1 cellular context compared by ENCODE assay signal in the genomic region with DNA sequence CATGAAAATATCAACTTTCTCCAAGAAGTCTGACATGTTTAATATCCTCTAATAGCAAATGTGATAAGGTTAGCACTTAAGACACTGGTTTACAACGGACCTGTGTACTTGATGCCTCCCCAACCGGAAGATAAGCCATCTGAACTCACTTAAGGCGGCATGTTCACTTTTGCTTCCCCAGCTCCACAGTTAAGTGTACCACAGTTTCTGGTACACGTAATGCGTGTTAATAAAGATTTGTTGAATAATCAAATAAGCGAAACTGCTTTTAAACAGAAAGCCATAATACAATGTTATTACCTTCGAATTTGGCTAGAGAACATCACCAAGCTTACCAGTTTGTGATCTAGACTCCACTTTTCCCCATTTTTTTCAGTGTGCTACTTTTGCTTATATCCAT.
TF ChIP-seq lines count a peak whose summit lies in the region.

No MANE protein-coding gene starts in this region.

TF ChIP-seq in GM12878, 131 proteins besides CTCF, POLR2A, EP300 and RAD21:
- TF ChIP-seq ATF7 (IDR thresholded peaks at IDR 0.05; ENCODE audit: low read depth) = peak; percentile 56
- no peak for TF ChIP-seq POLR2AphosphoS2 (IDR thresholded peaks at IDR 0.05; ENCODE audit: low read depth, low read length)
- 0 out of 2 replicates have a peak, but pooled peaks have one; percentile 44 for TF ChIP-seq MTA3 (IDR thresholded peaks at IDR 0.05; ENCODE audit: borderline replicate concordance, low read length)
- TF ChIP-seq, protein P1, sequence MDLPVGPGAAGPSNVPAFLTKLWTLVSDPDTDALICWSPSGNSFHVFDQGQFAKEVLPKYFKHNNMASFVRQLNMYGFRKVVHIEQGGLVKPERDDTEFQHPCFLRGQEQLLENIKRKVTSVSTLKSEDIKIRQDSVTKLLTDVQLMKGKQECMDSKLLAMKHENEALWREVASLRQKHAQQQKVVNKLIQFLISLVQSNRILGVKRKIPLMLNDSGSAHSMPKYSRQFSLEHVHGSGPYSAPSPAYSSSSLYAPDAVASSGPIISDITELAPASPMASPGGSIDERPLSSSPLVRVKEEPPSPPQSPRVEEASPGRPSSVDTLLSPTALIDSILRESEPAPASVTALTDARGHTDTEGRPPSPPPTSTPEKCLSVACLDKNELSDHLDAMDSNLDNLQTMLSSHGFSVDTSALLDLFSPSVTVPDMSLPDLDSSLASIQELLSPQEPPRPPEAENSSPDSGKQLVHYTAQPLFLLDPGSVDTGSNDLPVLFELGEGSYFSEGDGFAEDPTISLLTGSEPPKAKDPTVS (IDR thresholded peaks at IDR 0.05; ENCODE audit: low read depth, low read length) = no peak
- no peak for TF ChIP-seq ZZZ3 (IDR thresholded peaks at IDR 0.05; ENCODE audit: control insufficient read depth, insufficient read length, low read depth)
- no peak for TF ChIP-seq NRF1 (conservative IDR thresholded peaks at IDR 0.05; ENCODE audit: low read depth, low read length)
- no peak for TF ChIP-seq SPI1 (IDR thresholded peaks at IDR 0.05; ENCODE audit: borderline replicate concordance, insufficient read depth, low read depth, low read length)
- TF ChIP-seq, protein P2, sequence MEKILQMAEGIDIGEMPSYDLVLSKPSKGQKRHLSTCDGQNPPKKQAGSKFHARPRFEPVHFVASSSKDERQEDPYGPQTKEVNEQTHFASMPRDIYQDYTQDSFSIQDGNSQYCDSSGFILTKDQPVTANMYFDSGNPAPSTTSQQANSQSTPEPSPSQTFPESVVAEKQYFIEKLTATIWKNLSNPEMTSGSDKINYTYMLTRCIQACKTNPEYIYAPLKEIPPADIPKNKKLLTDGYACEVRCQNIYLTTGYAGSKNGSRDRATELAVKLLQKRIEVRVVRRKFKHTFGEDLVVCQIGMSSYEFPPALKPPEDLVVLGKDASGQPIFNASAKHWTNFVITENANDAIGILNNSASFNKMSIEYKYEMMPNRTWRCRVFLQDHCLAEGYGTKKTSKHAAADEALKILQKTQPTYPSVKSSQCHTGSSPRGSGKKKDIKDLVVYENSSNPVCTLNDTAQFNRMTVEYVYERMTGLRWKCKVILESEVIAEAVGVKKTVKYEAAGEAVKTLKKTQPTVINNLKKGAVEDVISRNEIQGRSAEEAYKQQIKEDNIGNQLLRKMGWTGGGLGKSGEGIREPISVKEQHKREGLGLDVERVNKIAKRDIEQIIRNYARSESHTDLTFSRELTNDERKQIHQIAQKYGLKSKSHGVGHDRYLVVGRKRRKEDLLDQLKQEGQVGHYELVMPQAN (conservative IDR thresholded peaks at IDR 0.05) = 0 out of 2 replicates have a peak, but pooled peaks have one; percentile 31
- 0 out of 2 replicates have a peak, but pooled peaks have one; percentile 30 for TF ChIP-seq ZNF24 (IDR thresholded peaks at IDR 0.05)
- peak; percentile 51 for TF ChIP-seq RUNX3 (IDR thresholded peaks at IDR 0.05; ENCODE audit: low read length)
- TF ChIP-seq IKZF1 (conservative IDR thresholded peaks at IDR 0.05) = 0 out of 2 replicates have a peak, but pooled peaks have one; percentile 14
- TF ChIP-seq, protein P3, sequence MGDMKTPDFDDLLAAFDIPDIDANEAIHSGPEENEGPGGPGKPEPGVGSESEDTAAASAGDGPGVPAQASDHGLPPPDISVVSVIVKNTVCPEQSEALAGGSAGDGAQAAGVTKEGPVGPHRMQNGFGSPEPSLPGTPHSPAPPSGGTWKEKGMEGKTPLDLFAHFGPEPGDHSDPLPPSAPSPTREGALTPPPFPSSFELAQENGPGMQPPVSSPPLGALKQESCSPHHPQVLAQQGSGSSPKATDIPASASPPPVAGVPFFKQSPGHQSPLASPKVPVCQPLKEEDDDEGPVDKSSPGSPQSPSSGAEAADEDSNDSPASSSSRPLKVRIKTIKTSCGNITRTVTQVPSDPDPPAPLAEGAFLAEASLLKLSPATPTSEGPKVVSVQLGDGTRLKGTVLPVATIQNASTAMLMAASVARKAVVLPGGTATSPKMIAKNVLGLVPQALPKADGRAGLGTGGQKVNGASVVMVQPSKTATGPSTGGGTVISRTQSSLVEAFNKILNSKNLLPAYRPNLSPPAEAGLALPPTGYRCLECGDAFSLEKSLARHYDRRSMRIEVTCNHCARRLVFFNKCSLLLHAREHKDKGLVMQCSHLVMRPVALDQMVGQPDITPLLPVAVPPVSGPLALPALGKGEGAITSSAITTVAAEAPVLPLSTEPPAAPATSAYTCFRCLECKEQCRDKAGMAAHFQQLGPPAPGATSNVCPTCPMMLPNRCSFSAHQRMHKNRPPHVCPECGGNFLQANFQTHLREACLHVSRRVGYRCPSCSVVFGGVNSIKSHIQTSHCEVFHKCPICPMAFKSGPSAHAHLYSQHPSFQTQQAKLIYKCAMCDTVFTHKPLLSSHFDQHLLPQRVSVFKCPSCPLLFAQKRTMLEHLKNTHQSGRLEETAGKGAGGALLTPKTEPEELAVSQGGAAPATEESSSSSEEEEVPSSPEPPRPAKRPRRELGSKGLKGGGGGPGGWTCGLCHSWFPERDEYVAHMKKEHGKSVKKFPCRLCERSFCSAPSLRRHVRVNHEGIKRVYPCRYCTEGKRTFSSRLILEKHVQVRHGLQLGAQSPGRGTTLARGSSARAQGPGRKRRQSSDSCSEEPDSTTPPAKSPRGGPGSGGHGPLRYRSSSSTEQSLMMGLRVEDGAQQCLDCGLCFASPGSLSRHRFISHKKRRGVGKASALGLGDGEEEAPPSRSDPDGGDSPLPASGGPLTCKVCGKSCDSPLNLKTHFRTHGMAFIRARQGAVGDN (IDR thresholded peaks at IDR 0.05) = 0 out of 2 replicates have a peak, but pooled peaks have one; percentile 26
- TF ChIP-seq, protein P4, sequence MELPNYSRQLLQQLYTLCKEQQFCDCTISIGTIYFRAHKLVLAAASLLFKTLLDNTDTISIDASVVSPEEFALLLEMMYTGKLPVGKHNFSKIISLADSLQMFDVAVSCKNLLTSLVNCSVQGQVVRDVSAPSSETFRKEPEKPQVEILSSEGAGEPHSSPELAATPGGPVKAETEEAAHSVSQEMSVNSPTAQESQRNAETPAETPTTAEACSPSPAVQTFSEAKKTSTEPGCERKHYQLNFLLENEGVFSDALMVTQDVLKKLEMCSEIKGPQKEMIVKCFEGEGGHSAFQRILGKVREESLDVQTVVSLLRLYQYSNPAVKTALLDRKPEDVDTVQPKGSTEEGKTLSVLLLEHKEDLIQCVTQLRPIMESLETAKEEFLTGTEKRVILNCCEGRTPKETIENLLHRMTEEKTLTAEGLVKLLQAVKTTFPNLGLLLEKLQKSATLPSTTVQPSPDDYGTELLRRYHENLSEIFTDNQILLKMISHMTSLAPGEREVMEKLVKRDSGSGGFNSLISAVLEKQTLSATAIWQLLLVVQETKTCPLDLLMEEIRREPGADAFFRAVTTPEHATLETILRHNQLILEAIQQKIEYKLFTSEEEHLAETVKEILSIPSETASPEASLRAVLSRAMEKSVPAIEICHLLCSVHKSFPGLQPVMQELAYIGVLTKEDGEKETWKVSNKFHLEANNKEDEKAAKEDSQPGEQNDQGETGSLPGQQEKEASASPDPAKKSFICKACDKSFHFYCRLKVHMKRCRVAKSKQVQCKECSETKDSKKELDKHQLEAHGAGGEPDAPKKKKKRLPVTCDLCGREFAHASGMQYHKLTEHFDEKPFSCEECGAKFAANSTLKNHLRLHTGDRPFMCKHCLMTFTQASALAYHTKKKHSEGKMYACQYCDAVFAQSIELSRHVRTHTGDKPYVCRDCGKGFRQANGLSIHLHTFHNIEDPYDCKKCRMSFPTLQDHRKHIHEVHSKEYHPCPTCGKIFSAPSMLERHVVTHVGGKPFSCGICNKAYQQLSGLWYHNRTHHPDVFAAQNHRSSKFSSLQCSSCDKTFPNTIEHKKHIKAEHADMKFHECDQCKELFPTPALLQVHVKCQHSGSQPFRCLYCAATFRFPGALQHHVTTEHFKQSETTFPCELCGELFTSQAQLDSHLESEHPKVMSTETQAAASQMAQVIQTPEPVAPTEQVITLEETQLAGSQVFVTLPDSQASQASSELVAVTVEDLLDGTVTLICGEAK (IDR thresholded peaks at IDR 0.05; ENCODE audit: borderline replicate concordance) = peak; percentile 97
TF ChIP-seq in GM12878: peak in this region for 8.
